Comparison of ENCODE assay signal across 9 cellular contexts in the genomic region with DNA sequence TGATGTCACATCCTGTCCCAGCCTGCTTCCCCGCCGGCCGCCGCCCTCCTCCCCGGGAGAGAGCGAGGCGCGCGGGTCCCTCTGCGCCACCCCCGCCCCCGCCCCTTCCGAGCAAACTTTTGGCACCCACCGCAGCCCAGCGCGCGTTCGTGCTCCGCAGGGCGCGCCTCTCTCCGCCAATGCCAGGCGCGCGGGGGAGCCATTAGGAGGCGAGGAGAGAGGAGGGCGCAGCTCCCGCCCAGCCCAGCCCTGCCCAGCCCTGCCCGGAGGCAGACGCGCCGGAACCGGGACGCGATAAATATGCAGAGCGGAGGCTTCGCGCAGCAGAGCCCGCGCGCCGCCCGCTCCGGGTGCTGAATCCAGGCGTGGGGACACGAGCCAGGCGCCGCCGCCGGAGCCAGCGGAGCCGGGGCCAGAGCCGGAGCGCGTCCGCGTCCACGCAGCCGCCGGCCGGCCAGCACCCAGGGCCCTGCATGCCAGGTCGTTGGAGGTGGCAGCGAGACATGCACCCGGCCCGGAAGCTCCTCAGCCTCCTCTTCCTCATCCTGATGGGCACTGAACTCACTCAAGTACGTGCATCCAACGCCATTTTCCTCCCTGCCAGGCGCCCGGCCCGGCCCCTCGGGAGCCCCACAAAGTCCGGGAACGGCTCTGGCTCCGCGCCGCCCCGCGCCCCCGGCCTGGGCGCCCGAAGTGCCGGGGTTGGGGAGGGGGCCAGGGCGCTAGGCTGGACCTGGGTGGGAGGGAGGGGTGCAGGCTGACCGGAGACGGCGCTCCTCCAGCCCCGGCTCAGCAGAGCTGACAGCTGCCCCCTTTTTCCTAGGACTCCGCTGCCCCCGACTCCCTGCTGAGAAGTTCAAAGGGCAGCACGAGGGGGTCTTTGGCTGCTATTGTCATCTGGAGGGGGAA. TPM values are rescaled to one million over a fixed set of nuclear protein-coding genes. Genes with fewer than 3 reads are reported as not detected.
DNase-seq lines count a peak whose midpoint lies in the region; ATAC-seq and TF ChIP-seq lines count a peak whose summit lies in the region.
"Had no signal": no experiment of that assay in that cellular context is flagged by ENCODE, and none has a peak within 500 bp of the region (broad histone marks: within the 10 kb centered on the region; RNA-seq: fewer than 3 reads in every experiment).

No MANE protein-coding gene starts in this region.

- H3K4me1 Mint-ChIP-seq in WTC11: peaks cover 11% of the 10 kb centered on the region

- CTCF ChIA-PET in WTC11 (lab: Charles Lee): interaction anchor here (1.3 to 1.5 kb wide), 2 partner anchors 10 to 386 kb away, joined by 4 read pairs; no protein-coding TSS in a partner anchor

- DNase-seq in GM03348 (ENCODE audit: low spot score) (peak; percentile 83), WTC11 (ENCODE audit: low spot score) (peak; percentile 60), skeletal muscle cell (ENCODE audit: low read depth) (no peak), inferior parietal cortex (ENCODE audit: extremely low spot score) (no peak), SKM-1 treated with dmso at 0.1 percent for 144 hours (lab: John Stamatoyannopoulos, UW; ENCODE audit: unreplicated experiment) (no peak)

- POLR2A ChIA-PET in WTC11 (lab: Charles Lee): interaction anchor here (0.7 kb wide), 1 partner anchor 432 kb away, joined by 4 read pairs; no protein-coding TSS in a partner anchor

- ATAC-seq in WTC11 (peak; percentile 74), HG03460 (IDR thresholded peaks at IDR 0.05; ENCODE audit: unreplicated experiment) (no peak), GM21717 (IDR thresholded peaks at IDR 0.05; ENCODE audit: unreplicated experiment) (no peak)

- peaks cover 23% of the 10 kb centered on the region for H3K27me3 Mint-ChIP-seq in WTC11 (ENCODE audit: low read depth)

- H3K36me3 Mint-ChIP-seq in WTC11: no peaks in the 10 kb centered on the region

- H3K4me3 ChIP-seq in iPS-11a (ENCODE audit: low read depth, low read length) (peak overlapping the region; percentile 47), skeletal muscle cell (ENCODE audit: low read depth, low read length) (peak overlapping the region; percentile 30)

- no peak overlapping the region for H3K27ac Mint-ChIP-seq in WTC11
- H3K27ac Mint-ChIP-seq: T-helper 1 cell treated with Interleukin-12 subunit alpha and Interleukin-12 subunit beta and Interleukin-4 antibody, amounts not matched to agents 30 μg/mL and 1 μg/mL, for 36 hours had no signal

- H3K9me3 Mint-ChIP-seq in WTC11: no peaks in the 10 kb centered on the region
- H3K9me3 Mint-ChIP-seq: T-helper 1 cell treated with Interleukin-12 subunit alpha and Interleukin-12 subunit beta and Interleukin-4 antibody, amounts not matched to agents 30 μg/mL and 1 μg/mL, for 36 hours had no signal

- H3K4me3 Mint-ChIP-seq in WTC11: peak overlapping the region; percentile 63
- H3K4me3 Mint-ChIP-seq: T-helper 1 cell treated with Interleukin-12 subunit alpha and Interleukin-12 subunit beta and Interleukin-4 antibody, amounts not matched to agents 30 μg/mL and 1 μg/mL, for 36 hours had no signal

- no peak for TF ChIP-seq CTCF in WTC11 (IDR thresholded peaks at IDR 0.05)

TF ChIP-seq in WTC11, 78 proteins besides CTCF, POLR2A, EP300 and RAD21 (continues in another document):
- no peak for TF ChIP-seq KAT7 (CRISPR knock-in tag; IDR thresholded peaks at IDR 0.05; ENCODE audit: borderline replicate concordance)
- TF ChIP-seq, protein P1, sequence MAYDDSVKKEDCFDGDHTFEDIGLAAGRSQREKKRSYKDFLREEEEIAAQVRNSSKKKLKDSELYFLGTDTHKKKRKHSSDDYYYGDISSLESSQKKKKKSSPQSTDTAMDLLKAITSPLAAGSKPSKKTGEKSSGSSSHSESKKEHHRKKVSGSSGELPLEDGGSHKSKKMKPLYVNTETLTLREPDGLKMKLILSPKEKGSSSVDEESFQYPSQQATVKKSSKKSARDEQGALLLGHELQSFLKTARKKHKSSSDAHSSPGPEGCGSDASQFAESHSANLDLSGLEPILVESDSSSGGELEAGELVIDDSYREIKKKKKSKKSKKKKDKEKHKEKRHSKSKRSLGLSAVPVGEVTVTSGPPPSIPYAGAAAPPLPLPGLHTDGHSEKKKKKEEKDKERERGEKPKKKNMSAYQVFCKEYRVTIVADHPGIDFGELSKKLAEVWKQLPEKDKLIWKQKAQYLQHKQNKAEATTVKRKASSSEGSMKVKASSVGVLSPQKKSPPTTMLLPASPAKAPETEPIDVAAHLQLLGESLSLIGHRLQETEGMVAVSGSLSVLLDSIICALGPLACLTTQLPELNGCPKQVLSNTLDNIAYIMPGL (CRISPR knock-in tag; IDR thresholded peaks at IDR 0.05): no peak
- TF ChIP-seq IRF1 (CRISPR knock-in tag; IDR thresholded peaks at IDR 0.05): no peak
- no peak for TF ChIP-seq PRDM15 (CRISPR knock-in tag; IDR thresholded peaks at IDR 0.05)
- TF ChIP-seq, protein P2, sequence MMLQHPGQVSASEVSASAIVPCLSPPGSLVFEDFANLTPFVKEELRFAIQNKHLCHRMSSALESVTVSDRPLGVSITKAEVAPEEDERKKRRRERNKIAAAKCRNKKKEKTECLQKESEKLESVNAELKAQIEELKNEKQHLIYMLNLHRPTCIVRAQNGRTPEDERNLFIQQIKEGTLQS (CRISPR knock-in tag; conservative IDR thresholded peaks at IDR 0.05): no peak
- no peak for TF ChIP-seq ZNF317 (CRISPR knock-in tag; IDR thresholded peaks at IDR 0.05; ENCODE audit: borderline replicate concordance, low read depth)
- TF ChIP-seq, protein P3, sequence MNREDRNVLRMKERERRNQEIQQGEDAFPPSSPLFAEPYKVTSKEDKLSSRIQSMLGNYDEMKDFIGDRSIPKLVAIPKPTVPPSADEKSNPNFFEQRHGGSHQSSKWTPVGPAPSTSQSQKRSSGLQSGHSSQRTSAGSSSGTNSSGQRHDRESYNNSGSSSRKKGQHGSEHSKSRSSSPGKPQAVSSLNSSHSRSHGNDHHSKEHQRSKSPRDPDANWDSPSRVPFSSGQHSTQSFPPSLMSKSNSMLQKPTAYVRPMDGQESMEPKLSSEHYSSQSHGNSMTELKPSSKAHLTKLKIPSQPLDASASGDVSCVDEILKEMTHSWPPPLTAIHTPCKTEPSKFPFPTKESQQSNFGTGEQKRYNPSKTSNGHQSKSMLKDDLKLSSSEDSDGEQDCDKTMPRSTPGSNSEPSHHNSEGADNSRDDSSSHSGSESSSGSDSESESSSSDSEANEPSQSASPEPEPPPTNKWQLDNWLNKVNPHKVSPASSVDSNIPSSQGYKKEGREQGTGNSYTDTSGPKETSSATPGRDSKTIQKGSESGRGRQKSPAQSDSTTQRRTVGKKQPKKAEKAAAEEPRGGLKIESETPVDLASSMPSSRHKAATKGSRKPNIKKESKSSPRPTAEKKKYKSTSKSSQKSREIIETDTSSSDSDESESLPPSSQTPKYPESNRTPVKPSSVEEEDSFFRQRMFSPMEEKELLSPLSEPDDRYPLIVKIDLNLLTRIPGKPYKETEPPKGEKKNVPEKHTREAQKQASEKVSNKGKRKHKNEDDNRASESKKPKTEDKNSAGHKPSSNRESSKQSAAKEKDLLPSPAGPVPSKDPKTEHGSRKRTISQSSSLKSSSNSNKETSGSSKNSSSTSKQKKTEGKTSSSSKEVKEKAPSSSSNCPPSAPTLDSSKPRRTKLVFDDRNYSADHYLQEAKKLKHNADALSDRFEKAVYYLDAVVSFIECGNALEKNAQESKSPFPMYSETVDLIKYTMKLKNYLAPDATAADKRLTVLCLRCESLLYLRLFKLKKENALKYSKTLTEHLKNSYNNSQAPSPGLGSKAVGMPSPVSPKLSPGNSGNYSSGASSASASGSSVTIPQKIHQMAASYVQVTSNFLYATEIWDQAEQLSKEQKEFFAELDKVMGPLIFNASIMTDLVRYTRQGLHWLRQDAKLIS (CRISPR knock-in tag; IDR thresholded peaks at IDR 0.05; ENCODE audit: borderline replicate concordance): no peak
- TF ChIP-seq, protein P4, sequence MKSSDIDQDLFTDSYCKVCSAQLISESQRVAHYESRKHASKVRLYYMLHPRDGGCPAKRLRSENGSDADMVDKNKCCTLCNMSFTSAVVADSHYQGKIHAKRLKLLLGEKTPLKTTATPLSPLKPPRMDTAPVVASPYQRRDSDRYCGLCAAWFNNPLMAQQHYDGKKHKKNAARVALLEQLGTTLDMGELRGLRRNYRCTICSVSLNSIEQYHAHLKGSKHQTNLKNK (CRISPR knock-in tag; IDR thresholded peaks at IDR 0.05): no peak
- no peak for TF ChIP-seq PRRX2 (CRISPR knock-in tag; IDR thresholded peaks at IDR 0.05)
- TF ChIP-seq ZNF671 (CRISPR knock-in tag; IDR thresholded peaks at IDR 0.05): no peak
- no peak for TF ChIP-seq SP1 (CRISPR knock-in tag; conservative IDR thresholded peaks at IDR 0.05)

RNA-seq across cellular contexts. Expression of gene OLFM1, which starts 12.0 kb away (rescaled TPM):
- total RNA-seq in WTC11 (2021): 31.8 to 37.6 TPM (median 31.9 TPM) in 3 replicates

Comparison
In these comparisons a context has a peak if more than half of its experiments do, and no peak if none do; other contexts are left out.
1. DNase-seq: peak in GM03348 (single experiment) and WTC11 (single experiment); none in skeletal muscle cell (single experiment), inferior parietal cortex (single experiment) and SKM-1 treated with dmso at 0.1 percent for 144 hours (single experiment).